ENCODE assay signal across 8 cellular contexts in the genomic region with DNA sequence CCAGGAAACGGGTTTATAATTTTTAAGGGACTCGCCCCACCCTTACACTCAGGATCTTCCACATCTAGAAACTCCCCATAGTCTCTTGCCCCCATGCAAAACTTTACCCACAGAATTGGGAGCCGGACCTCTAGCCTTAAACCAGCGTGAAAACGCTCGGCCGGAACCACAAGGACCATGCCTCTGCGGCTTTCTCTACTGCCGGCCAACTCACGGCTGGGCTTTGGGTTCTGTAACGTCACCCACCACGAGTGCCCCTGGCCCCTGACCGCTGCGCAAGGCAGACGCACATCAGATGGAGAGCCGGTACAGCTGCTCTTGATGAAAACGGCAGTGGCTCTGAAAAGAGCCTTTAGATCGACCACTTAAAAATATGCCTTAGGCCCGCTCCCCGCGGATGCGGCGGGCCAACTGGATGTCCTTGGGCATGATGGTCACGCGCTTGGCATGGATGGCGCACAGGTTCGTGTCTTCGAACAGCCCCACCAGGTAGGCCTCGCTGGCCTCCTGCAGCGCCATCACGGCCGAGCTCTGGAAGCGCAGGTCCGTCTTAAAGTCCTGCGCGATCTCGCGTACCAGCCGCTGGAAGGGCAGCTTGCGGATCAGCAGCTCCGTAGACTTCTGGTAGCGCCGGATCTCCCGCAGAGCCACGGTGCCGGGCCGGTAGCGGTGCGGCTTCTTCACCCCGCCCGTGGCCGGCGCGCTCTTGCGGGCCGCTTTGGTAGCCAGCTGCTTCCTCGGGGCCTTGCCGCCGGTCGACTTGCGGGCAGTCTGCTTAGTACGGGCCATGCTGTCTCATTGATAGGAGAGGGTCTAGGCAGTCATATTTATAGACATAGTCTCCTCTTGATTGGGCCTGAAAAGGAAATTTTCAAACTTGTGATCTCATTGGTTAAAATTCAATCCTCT. TPM values are rescaled to one million over a fixed set of nuclear protein-coding genes. Genes with fewer than 3 reads are reported as not detected.
DNase-seq lines count a peak whose midpoint lies in the region; ATAC-seq and TF ChIP-seq lines count a peak whose summit lies in the region.
"Not testable (repeated sequence)": the region's sequence is repeated elsewhere in the genome, so short reads cannot be mapped to it uniquely, and the experiment has no call there.

No MANE protein-coding gene starts in this region.

- H3K36me3 ChIP-seq in BE2C; NT2/D1 (ENCODE audit: insufficient read depth, insufficient read length, low read length); liver (ENCODE audit: control insufficient read depth in 4 of 4, insufficient read depth in 3 of 4, low read depth in 1 of 4, low read length in 3 of 4): not testable (repeated sequence)

- CTCF ChIA-PET in activated CD8-positive, alpha-beta T cell treated with anti-CD3 and anti-CD28 coated beads, Interleukin-2, amount 10 ng/mL, durations not matched to agents 7 days and 5 days (lab: Charles Lee), result not testable (repeated sequence)

- peaks cover 10% of the 10 kb centered on the region for H3K4me1 Mint-ChIP-seq in activated CD8-positive, alpha-beta T cell treated with anti-CD3 and anti-CD28 coated beads, Interleukin-2, amount 10 ng/mL, durations not matched to agents 7 days and 5 days (ENCODE audit: low read depth)

- not testable (repeated sequence) for H3K9me3 ChIP-seq in BE2C; NT2/D1 (ENCODE audit: insufficient read depth, low read length); liver (ENCODE audit: control insufficient read depth in 4 of 4, low read length in 3 of 4)

- H3K4me3 ChIP-seq in BE2C (ENCODE audit: low read depth, low read length) (peak overlapping the region; percentile 66), NT2/D1 (ENCODE audit: insufficient read length, low read depth) (peak overlapping the region; percentile 59), liver (ENCODE audit: low read depth in 1 of 3, low read length in 3 of 3) (peak overlapping the region in 2 of 3 donors; percentile 33 to 39)

- in situ Hi-C loops in KBM-7 (cut with MboI; ENCODE audit: low pct_unique_long_range_greater_than_20kb, low sequenced_read_pairs), result not testable (repeated sequence)

- H3K36me3 Mint-ChIP-seq in activated CD8-positive, alpha-beta T cell treated with anti-CD3 and anti-CD28 coated beads, Interleukin-2, amount 10 ng/mL, durations not matched to agents 7 days and 5 days (ENCODE audit: low read depth), result not testable (repeated sequence)

- not testable (repeated sequence) for TF ChIP-seq CTCF in BE2C (IDR thresholded peaks at IDR 0.05; ENCODE audit: low read depth, low read length); liver (IDR thresholded peaks at IDR 0.05; ENCODE audit: low read depth, low read length, missing input control)

- POLR2A ChIA-PET in activated CD8-positive, alpha-beta T cell treated with anti-CD3 and anti-CD28 coated beads, Interleukin-2, amount 10 ng/mL, durations not matched to agents 7 days and 5 days (lab: Charles Lee), result interaction anchor here (1.2 to 2.3 kb wide), 4 partner anchors 30 to 74 kb away, joined by 5 to 17 read pairs (median 6); a partner anchor contains a TSS

- H3K4me3 Mint-ChIP-seq in activated CD8-positive, alpha-beta T cell treated with anti-CD3 and anti-CD28 coated beads, Interleukin-2, amount 10 ng/mL, durations not matched to agents 7 days and 5 days, result peak overlapping the region; percentile 90

- DNase-seq in BE2C, result peak; percentile 73
- DNase-seq in KBM-7, result peak; percentile 87
- DNase-seq in NT2/D1 (ENCODE audit: low read depth, low spot score), result peak; percentile 62
- peak; percentile 82 for DNase-seq in activated CD8-positive, alpha-beta T cell treated with anti-CD3 and anti-CD28 coated beads, Interleukin-2, amount 10 ng/mL, durations not matched to agents 7 days and 5 days
- peak; percentile 48 for DNase-seq in ecto neural progenitor cell (ENCODE audit: low spot score)
- DNase-seq in stimulated activated CD4-positive, alpha-beta T cell treated with anti-CD3 and anti-CD28 coated beads, Interleukin-12 subunit alpha, Interleukin-12 subunit beta, amount 100 ng/mL, for 48 hours (ENCODE audit: low read depth in 2 of 3, low spot score in 1 of 3), result peak; percentile 29 to 75 (median 36)

- H3K27me3 ChIP-seq in BE2C; NT2/D1 (ENCODE audit: insufficient read depth, insufficient read length); liver (ENCODE audit: control insufficient read depth in 4 of 4, insufficient read depth in 4 of 4, low read length in 3 of 4): not testable (repeated sequence)

- H3K9ac ChIP-seq in NT2/D1 (ENCODE audit: insufficient read length, low read depth), result peak overlapping the region; percentile 77
- H3K9ac ChIP-seq in liver (ENCODE audit: low read depth in 1 of 2, low read length in 2 of 2), result not testable (repeated sequence)

- peak overlapping the region; percentile 72 to 74 for H3K27ac ChIP-seq in liver (ENCODE audit: low read depth in 1 of 2, low read length in 2 of 2)

- H3K27me3 Mint-ChIP-seq in activated CD8-positive, alpha-beta T cell treated with anti-CD3 and anti-CD28 coated beads, Interleukin-2, amount 10 ng/mL, durations not matched to agents 7 days and 5 days (ENCODE audit: low read depth), result not testable (repeated sequence)

- peak overlapping the region; percentile 99 for H3K27ac Mint-ChIP-seq in activated CD8-positive, alpha-beta T cell treated with anti-CD3 and anti-CD28 coated beads, Interleukin-2, amount 10 ng/mL, durations not matched to agents 7 days and 5 days

- WGBS in liver, result under 1% methylated on average over 43 of the region's 62 CpGs

- TF ChIP-seq RAD21 in liver (IDR thresholded peaks at IDR 0.05), result not testable (repeated sequence)

- H3K9me3 Mint-ChIP-seq in activated CD8-positive, alpha-beta T cell treated with anti-CD3 and anti-CD28 coated beads, Interleukin-2, amount 10 ng/mL, durations not matched to agents 7 days and 5 days (ENCODE audit: insufficient read depth), result not testable (repeated sequence)

- peak; percentile 31 for ATAC-seq in GM19467 (IDR thresholded peaks at IDR 0.05; ENCODE audit: unreplicated experiment)
- ATAC-seq in activated CD8-positive, alpha-beta T cell treated with anti-CD3 and anti-CD28 coated beads, Interleukin-2, amount 10 ng/mL, durations not matched to agents 7 days and 5 days, result peak; percentile 38

- H3K4me1 ChIP-seq in BE2C; NT2/D1 (ENCODE audit: insufficient read depth, insufficient read length); liver (ENCODE audit: control insufficient read depth in 4 of 4, insufficient read depth in 4 of 4, low read length in 3 of 4): not testable (repeated sequence)

TF ChIP-seq in liver, 16 proteins besides CTCF, POLR2A, EP300 and RAD21:
- TF ChIP-seq YY1 (IDR thresholded peaks at IDR 0.05), result peak; percentile 36
- TF ChIP-seq TAF1 (conservative IDR thresholded peaks at IDR 0.05), result peak; percentile 63
TF ChIP-seq in liver: peak in this region for 2; not testable (repeated sequence) for 14.

RNA-seq across cellular contexts. Expression of gene FCGR1A, which starts 30.7 kb away (rescaled TPM):
- polyA plus RNA-seq in BE2C (2012; ENCODE audit: insufficient read depth, insufficient read length, low read depth), result not detected
- total RNA-seq in activated CD8-positive, alpha-beta T cell treated with anti-CD3 and anti-CD28 coated beads, Interleukin-2, amount 10 ng/mL, durations not matched to agents 7 days and 5 days, result not detected
- 1 to 10 TPM; 3.5 to 4.5 TPM for total RNA-seq in liver
- 1 to 10 TPM; 1.6 to 2.5 TPM for polyA plus RNA-seq in liver

Comparison
In these comparisons a context has a peak if more than half of its experiments do, and no peak if none do; other contexts are left out.
1. Peak in every context shown above with its lines: DNase-seq, ATAC-seq, H3K4me3 ChIP-seq and H3K27ac ChIP-seq.
2. DNase-seq: peak in every context shown above with its lines; median percentile 87 in KBM-7; 82 in activated CD8-positive, alpha-beta T cell treated with anti-CD3 and anti-CD28 coated beads, Interleukin-2, amount 10 ng/mL, durations not matched to agents 7 days and 5 days; 73 in BE2C; 62 in NT2/D1; 48 in ecto neural progenitor cell; 36 in stimulated activated CD4-positive, alpha-beta T cell treated with anti-CD3 and anti-CD28 coated beads, Interleukin-12 subunit alpha, Interleukin-12 subunit beta, amount 100 ng/mL, for 48 hours.